ENCODE assay signal across 22 cellular contexts in genomic region chr17:45342306-45342705, GRCh38. TPM values are rescaled to one million over a fixed set of nuclear protein-coding genes. Genes with fewer than 3 reads are reported as not detected.
A peak's percentile ranks its signal among the peaks of the same experiment; 100 is the strongest.
DNase-seq lines count a peak whose midpoint lies in the region; ATAC-seq and TF ChIP-seq lines count a peak whose summit lies in the region.
"Had no signal": no experiment of that assay in that cellular context is flagged by ENCODE, and none has a peak within 500 bp of the region (broad histone marks: within the 10 kb centered on the region; RNA-seq: fewer than 3 reads in every experiment).

No MANE protein-coding gene starts in this region.

- peak overlapping the region; percentile 49 for H3K4me2 ChIP-seq in osteoblast (ENCODE audit: insufficient read depth, low read length)

- H3K9me3 Mint-ChIP-seq in HFFc6 = no peaks in the 10 kb centered on the region
- H3K9me3 Mint-ChIP-seq: brain had no signal

- H3K4me1 Mint-ChIP-seq in HFFc6 (ENCODE audit: low read depth) = peaks cover 59% of the 10 kb centered on the region

- ATAC-seq in GM18870 (IDR thresholded peaks at IDR 0.05; ENCODE audit: unreplicated experiment) = no peak

- H3K9me3 ChIP-seq in esophagus muscularis mucosa = no peaks in the 10 kb centered on the region
- no peaks in the 10 kb centered on the region for H3K9me3 ChIP-seq in osteoblast (ENCODE audit: low read depth, low read length)
- H3K9me3 ChIP-seq in HAP-1 = no peaks in the 10 kb centered on the region
- H3K9me3 ChIP-seq: colonic mucosa, gastrocnemius medialis, left lung, ovary had no signal

- 96% methylated on average over 11 of the region's 11 CpGs for WGBS in esophagus muscularis mucosa

- POLR2A ChIA-PET in BJ (lab: Charles Lee) = interaction anchor here (1.4 kb wide), 1 partner anchor 26 kb away, joined by 3 read pairs; no protein-coding TSS in a partner anchor

- no peaks in the 10 kb centered on the region for H4K20me1 ChIP-seq in osteoblast (ENCODE audit: insufficient read depth, low read length)

- no peak for TF ChIP-seq POLR2A in esophagus muscularis mucosa (IDR thresholded peaks at IDR 0.05; ENCODE audit: low read depth)

- H3K4me1 ChIP-seq in esophagus muscularis mucosa = peaks cover 33 to 56% (median 42%) of the 10 kb centered on the region in 4 donors
- peaks cover 43% of the 10 kb centered on the region for H3K4me1 ChIP-seq in osteoblast (ENCODE audit: insufficient read depth, low read length)
- H3K4me1 ChIP-seq in HAP-1 = peaks cover 6% of the 10 kb centered on the region
- H3K4me1 ChIP-seq: colonic mucosa, gastrocnemius medialis had no signal

- intact Hi-C loops in esophagus muscularis mucosa (cut with DNase I) = no loop called here

- H3K79me2 ChIP-seq in osteoblast (ENCODE audit: insufficient read depth, low read length) = no peaks in the 10 kb centered on the region

- peaks cover 5% of the 10 kb centered on the region; the same call in 1 of the 2 replicates for H3K36me3 Mint-ChIP-seq in HFFc6 (ENCODE audit: low read depth)
- H3K36me3 Mint-ChIP-seq: activated naive CD8-positive, alpha-beta T cell; brain had no signal

- no peaks in the 10 kb centered on the region for H3K27me3 ChIP-seq in BJ (ENCODE audit: control insufficient read depth, insufficient read depth, low read length)
- H3K27me3 ChIP-seq in esophagus muscularis mucosa = no peaks in the 10 kb centered on the region
- no peaks in the 10 kb centered on the region for H3K27me3 ChIP-seq in osteoblast (ENCODE audit: insufficient read depth, low read length)
- H3K27me3 ChIP-seq in HAP-1 (ENCODE audit: low read depth) = peaks cover 37% of the 10 kb centered on the region
- H3K27me3 ChIP-seq: colonic mucosa, gastrocnemius medialis, left lung, ovary had no signal

- H3K36me3 ChIP-seq in BJ (ENCODE audit: control insufficient read depth, insufficient read depth, low read length) (no peaks in the 10 kb centered on the region), esophagus muscularis mucosa (no peaks in the 10 kb centered on the region), osteoblast (ENCODE audit: insufficient read depth, low read length) (no peaks in the 10 kb centered on the region), HAP-1 (replicated peaks) (no peaks in the 10 kb centered on the region)
- H3K36me3 ChIP-seq: colonic mucosa, gastrocnemius medialis, left lung, ovary had no signal

- no peak for TF ChIP-seq CTCF in BJ (IDR thresholded peaks at IDR 0.05; ENCODE audit: insufficient read depth, low read depth, low read length)
- no peak for TF ChIP-seq CTCF in HFFc6 (IDR thresholded peaks at IDR 0.05)
- TF ChIP-seq CTCF in esophagus muscularis mucosa (IDR thresholded peaks at IDR 0.05) = no peak
- no peak for TF ChIP-seq CTCF in osteoblast (IDR thresholded peaks at IDR 0.05; ENCODE audit: extremely low read depth, low read depth, low read length)

- DNase-seq in BJ (ENCODE audit: low read depth) (no peak), HFFc6 (no peak), esophagus muscularis mucosa (ENCODE audit: extremely low spot score) (no peak), osteoblast (ENCODE audit: insufficient read length, low spot score, missing footprints) (no peak), HAP-1 (ENCODE audit: low spot score in 2 of 2) (no peak), SHP77 treated with DMSO at 0.1 percent for 48 hours (lab: John Stamatoyannopoulos, UW) (no peak), amniotic stem cell (lab: John Stamatoyannopoulos, UW) (no peak)
- DNase-seq: activated CD4-positive, alpha-beta T cell treated with anti-CD3 and anti-CD28 coated beads, Interleukin-2, amount 50 U/mL, for 48 hours; activated T-cell treated with anti-CD3 and anti-CD28 coated beads, Interleukin-2, amount 50 U/mL, for 1 hour; colonic mucosa; NCI-H1694; NCI-H446; stimulated activated CD8-positive, alpha-beta memory T cell treated with anti-CD3 and anti-CD28 coated beads, Interleukin-4, amount 100 ng/mL, for 48 hours; T-helper 1 cell had no signal

- in situ Hi-C loops in HAP-1 (cut with MboI; ENCODE audit: low sequenced_read_pairs) = no loop called here

- TF ChIP-seq EP300 in esophagus muscularis mucosa (IDR thresholded peaks at IDR 0.05) = no peak

- peak overlapping the region; percentile 94 for H3K27ac Mint-ChIP-seq in HFFc6
- H3K27ac Mint-ChIP-seq: activated naive CD8-positive, alpha-beta T cell; B cell had no signal

- H3K4me3 Mint-ChIP-seq in HFFc6 = peak overlapping the region; percentile 78; the same call in 1 of the 2 replicates
- H3K4me3 Mint-ChIP-seq: activated naive CD8-positive, alpha-beta T cell; B cell had no signal

- H3K4me3 ChIP-seq in BJ (ENCODE audit: low read depth, low read length) (peak overlapping the region; percentile 17; the same call in 1 of the 2 replicates), esophagus muscularis mucosa (no peak overlapping the region), osteoblast (ENCODE audit: insufficient read depth, low read length) (no peak overlapping the region), HAP-1 (no peak overlapping the region)
- H3K4me3 ChIP-seq: colonic mucosa, gastrocnemius medialis, left lung, ovary had no signal

- H3K27ac ChIP-seq in esophagus muscularis mucosa (replicated peaks in 1 of 4) (peak overlapping the region in 3 of 4 donors; percentile 53 to 66 (median 58)), osteoblast (ENCODE audit: low read depth, low read length) (peak overlapping the region; percentile 56)
- H3K27ac ChIP-seq: colonic mucosa, epithelial cell of prostate, ovary had no signal

- no peak overlapping the region for H2AFZ ChIP-seq in osteoblast (ENCODE audit: low read length)

- CTCF ChIA-PET in BJ (lab: Yijun Ruan, JAX) = interaction anchor here (1.0 to 2.8 kb wide), 6 partner anchors 12 to 65 kb away, joined by 3 to 7 read pairs (median 4); no protein-coding TSS in a partner anchor

- peaks cover 2% of the 10 kb centered on the region; the same call in 1 of the 2 replicates for H3K27me3 Mint-ChIP-seq in HFFc6 (ENCODE audit: insufficient read depth)
- H3K27me3 Mint-ChIP-seq: activated naive CD8-positive, alpha-beta T cell had no signal

RNA-seq across cellular contexts. Expression of gene MAP3K14, which starts 25.5 kb away (rescaled TPM):
- 4.5 and 6.5 TPM in 2 replicates for polyA plus RNA-seq in BJ (2011; rRNA removed)
- polyA minus RNA-seq in BJ (2011; rRNA and poly(A)+ RNA removed) = 4.0 and 5.9 TPM in 2 replicates
- 1 to 10 TPM; 5.6 to 8.8 (median 6.6) TPM for total RNA-seq in HFFc6 (2021; fragmentation: NEBNext Ultra II Directional; extraction: Animal tissue kit (Norgen Biotek cat#: 25700))
- total RNA-seq in esophagus muscularis mucosa = 10 to 100 TPM in 3 of 4 donors, 1 to 10 TPM in 1; 7.8 to 26.5 (median 10.6) TPM
- 2.7 and 3.6 TPM in 2 replicates for total RNA-seq in osteoblast
